ENCODE assay signal across 12 cellular contexts in genomic region chr4:107987916-107988762, GRCh38. TPM values are rescaled to one million over a fixed set of nuclear protein-coding genes. Genes with fewer than 3 reads are reported as not detected.
A peak's percentile ranks its signal among the peaks of the same experiment; 100 is the strongest.
DNase-seq lines count a peak whose midpoint lies in the region; ATAC-seq, FAIRE-seq and TF ChIP-seq lines count a peak whose summit lies in the region.
"Had no signal": no experiment of that assay in that cellular context is flagged by ENCODE, and none has a peak within 500 bp of the region (broad histone marks: within the 10 kb centered on the region; RNA-seq: fewer than 3 reads in every experiment).

No MANE protein-coding gene starts in this region.

- CTCF ChIA-PET in K562 (lab: Yijun Ruan, JAX; ENCODE audit: low intra/inter-chr PET ratio) = no interaction called here
- CTCF ChIA-PET in PC-3 (lab: Charles Lee) = no interaction called here

- POLR2A ChIA-PET in K562 (lab: Yijun Ruan, JAX) = interaction anchor here (1.2 kb wide), 1 partner anchor 12 kb away, joined by 5 read pairs; no protein-coding TSS in a partner anchor
- POLR2A ChIA-PET in PC-3 (lab: Charles Lee; ENCODE audit: unreplicated experiment) = no interaction called here

- H3K27me3 Mint-ChIP-seq in memory B cell = no peaks in the 10 kb centered on the region

- TF ChIP-seq RAD21 in K562 (CRISPR knock-in tag; conservative IDR thresholded peaks at IDR 0.05 in 1 of 2, IDR thresholded peaks at IDR 0.05 in 1 of 2) = no peak

- peak overlapping the region; percentile 89 for H2AFZ ChIP-seq in K562 (ENCODE audit: low read depth, low read length)
- no peak overlapping the region for H2AFZ ChIP-seq in PC-3 (ENCODE audit: low read length)

- H3K9me3 ChIP-seq in right atrium auricular region (no peaks in the 10 kb centered on the region), K562 (replicated peaks; ENCODE audit: control insufficient read depth, insufficient read depth, low read depth, low read length) (no peaks in the 10 kb centered on the region), vagina (no peaks in the 10 kb centered on the region), PC-3 (ENCODE audit: low read length) (no peaks in the 10 kb centered on the region), WERI-Rb-1 (ENCODE audit: severe bottlenecking) (no peaks in the 10 kb centered on the region)

- no peaks in the 10 kb centered on the region; the same call in 1 of the 2 replicates for H4K20me1 ChIP-seq in K562 (replicated peaks; ENCODE audit: control insufficient read depth, insufficient read depth, low read length)
- H4K20me1 ChIP-seq in PC-3 (ENCODE audit: low read length) = peaks cover 11% of the 10 kb centered on the region; the same call in 1 of the 2 replicates

- WGBS in K562 (ENCODE audit: insufficient coverage, low coverage, missing lambda C conversion rate) = 85% methylated on average over 10 of the region's 10 CpGs

- H3K27ac Mint-ChIP-seq in memory B cell = peak overlapping the region; percentile 41

- no peaks in the 10 kb centered on the region for H3K27me3 ChIP-seq in right atrium auricular region
- H3K27me3 ChIP-seq in K562 (ENCODE audit: control insufficient read depth in 2 of 2, insufficient read depth in 2 of 2, low read length in 2 of 2) = no peaks in the 10 kb centered on the region
- no peaks in the 10 kb centered on the region for H3K27me3 ChIP-seq in vagina
- no peaks in the 10 kb centered on the region for H3K27me3 ChIP-seq in PC-3 (ENCODE audit: low read length)
- no peaks in the 10 kb centered on the region for H3K27me3 ChIP-seq in WERI-Rb-1 (ENCODE audit: insufficient read depth, low read depth, severe bottlenecking)

- H3K9ac ChIP-seq in K562 (ENCODE audit: insufficient read depth in 1 of 2, low read depth in 2 of 2, low read length in 2 of 2) (peak overlapping the region in 1 of 2 experiments; percentile 60; a peak in 1 of 4 replicates), PC-3 (ENCODE audit: low read length) (no peak overlapping the region)
- H3K9ac ChIP-seq: parathyroid adenoma had no signal

- H3F3A ChIP-seq in PC-3 (ENCODE audit: low read length, unreplicated experiment) = no peaks in the 10 kb centered on the region

- peaks cover 27% of the 10 kb centered on the region for H3K4me1 Mint-ChIP-seq in memory B cell

- TF ChIP-seq POLR2A in K562 (conservative IDR thresholded peaks at IDR 0.05) (no peak), vagina (IDR thresholded peaks at IDR 0.05) (no peak)

- H3K4me2 ChIP-seq in K562 (ENCODE audit: insufficient read depth, low read length) (peak overlapping the region; percentile 90), PC-3 (ENCODE audit: low read length) (no peak overlapping the region)

- ATAC-seq in K562 (no peak), memory B cell (ENCODE audit: low read depth) (no peak), PC-3 (no peak)
- ATAC-seq: SK-N-SH treated with all-trans-retinoic acid at 6 μM for 48 hours had no signal

- H3K4me1 ChIP-seq in right atrium auricular region (peaks cover 0 to 39% of the 10 kb centered on the region in 2 donors), K562 (replicated peaks in 1 of 2; ENCODE audit: control insufficient read depth in 2 of 2, insufficient read depth in 2 of 2, low read length in 2 of 2) (peaks cover 12 to 18% of the 10 kb centered on the region in 2 experiments; a peak in 4 of 5 replicates), vagina (peaks cover 43% of the 10 kb centered on the region), PC-3 (ENCODE audit: insufficient read depth, low read length) (peaks cover 20% of the 10 kb centered on the region)
- H3K4me1 ChIP-seq: parathyroid adenoma had no signal

- in situ Hi-C loops in K562 (cut with MboI) = no loop called here

- no peak for FAIRE-seq in K562 (lab: Jason Lieb, UNC)
- FAIRE-seq: islet of Langerhans had no signal

- H3K27ac ChIP-seq in right atrium auricular region (peak overlapping the region; percentile 91 to 96), K562 (ENCODE audit: extremely low read depth, low read depth, low read length) (no peak overlapping the region; the same call in 2 of the 3 replicates), vagina (peak overlapping the region; percentile 91), PC-3 (ENCODE audit: low read length) (no peak overlapping the region), WERI-Rb-1 (no peak overlapping the region)
- H3K27ac ChIP-seq: parathyroid adenoma had no signal

- peak overlapping the region; percentile 14 for H3K4me3 Mint-ChIP-seq in memory B cell

- H3K36me3 Mint-ChIP-seq in memory B cell = no peaks in the 10 kb centered on the region

- no peaks in the 10 kb centered on the region for H3K9me1 ChIP-seq in K562 (ENCODE audit: control insufficient read depth, insufficient read depth, low read length)

- DNase-seq in right atrium auricular region (ENCODE audit: low spot score) = no peak
- no peak for DNase-seq in cardiac septum (ENCODE audit: low spot score)
- no peak for DNase-seq in K562 (ENCODE audit: extremely low read depth in 1 of 4, low spot score in 3 of 4)
- DNase-seq in memory B cell (ENCODE audit: low spot score in 2 of 2) = no peak
- no peak for DNase-seq in vagina (ENCODE audit: extremely low spot score in 2 of 2)
- DNase-seq in medulla oblongata (ENCODE audit: extremely low spot score) = no peak
- DNase-seq in PC-3 = no peak
- DNase-seq in WERI-Rb-1 = no peak
- DNase-seq: anterior cingulate cortex had no signal

- no peaks in the 10 kb centered on the region for H3K9me3 Mint-ChIP-seq in memory B cell

- BruUV-seq in K562 (replicated peaks; lab: Mats Ljungman, UMichigan) (no TSS peak), PC-3 (replicated peaks; lab: Mats Ljungman, UMichigan) (no TSS peak)

- H3K9me2 ChIP-seq in PC-3 (replicated peaks; ENCODE audit: low read length) = no peaks in the 10 kb centered on the region

- no peak for TF ChIP-seq CTCF in right atrium auricular region (IDR thresholded peaks at IDR 0.05)
- no peak for TF ChIP-seq CTCF in K562 (IDR thresholded peaks at IDR 0.05 in 2 of 3, conservative IDR thresholded peaks at IDR 0.05 in 1 of 3; ENCODE audit: insufficient read depth in 2 of 3, low read depth in 1 of 3, low read length in 3 of 3)
- TF ChIP-seq CTCF in vagina (IDR thresholded peaks at IDR 0.05) = no peak
- TF ChIP-seq CTCF in PC-3 (conservative IDR thresholded peaks at IDR 0.05; ENCODE audit: low read depth, low read length) = no peak
- no peak for TF ChIP-seq CTCF in WERI-Rb-1 (IDR thresholded peaks at IDR 0.05; ENCODE audit: low read depth, low read length)

- H3K79me2 ChIP-seq in K562 (ENCODE audit: control insufficient read depth, insufficient read depth, low read length) (peaks cover 39% of the 10 kb centered on the region), PC-3 (ENCODE audit: low read length) (peaks cover 35% of the 10 kb centered on the region)
- H3K79me2 ChIP-seq: parathyroid adenoma had no signal

- no peaks in the 10 kb centered on the region for H3K36me3 ChIP-seq in right atrium auricular region
- no peaks in the 10 kb centered on the region for H3K36me3 ChIP-seq in K562 (ENCODE audit: control insufficient read depth, insufficient read depth, low read length)
- no peaks in the 10 kb centered on the region for H3K36me3 ChIP-seq in vagina
- H3K36me3 ChIP-seq in PC-3 (ENCODE audit: low read depth, low read length) = no peaks in the 10 kb centered on the region
- no peaks in the 10 kb centered on the region; the same call in 1 of the 2 replicates for H3K36me3 ChIP-seq in WERI-Rb-1

- peak overlapping the region in 1 of 2 donors; percentile 78 for H3K4me3 ChIP-seq in right atrium auricular region
- no peak overlapping the region for H3K4me3 ChIP-seq in K562
- no peak overlapping the region for H3K4me3 ChIP-seq in vagina
- H3K4me3 ChIP-seq in PC-3 (ENCODE audit: low read length) = no peak overlapping the region
- no peak overlapping the region for H3K4me3 ChIP-seq in WERI-Rb-1 (ENCODE audit: low read depth, low read length)

- intact Hi-C loops in cardiac septum (cut with DNase I) = loop anchor here (2.0 kb wide), 1 partner anchor 57 kb away; the partner anchor contains the start of gene CYP2U1
- intact Hi-C loops in K562 (cut with micrococcal nuclease) = no loop called here
- intact Hi-C loops in vagina (cut with DNase I) = no loop called here
- intact Hi-C loops in PC-3 (cut with micrococcal nuclease) = loop anchor here (2.0 kb wide), 1 partner anchor 57 kb away; the partner anchor contains the start of gene CYP2U1

- TF ChIP-seq EP300 in K562 (IDR thresholded peaks at IDR 0.05; ENCODE audit: low read length) = no peak

RNA-seq across cellular contexts. Expression of gene HADH, which starts 1.6 kb away (rescaled TPM):
- total RNA-seq in right atrium auricular region (100 to 1,000 TPM; 108 to 143 TPM), cardiac septum (121 TPM), K562 (2014; rRNA removed) (9.4 and 11.9 TPM in 2 replicates), K562 (2014; rRNA removed; fragmentation: Illumina TruSeq; extraction: Trizol) (25.7 and 26.1 TPM in 2 replicates), K562 (2015; rRNA removed; fragmentation: Illumina TruSeq; extraction: Trizol) (23.6 and 24.6 TPM in 2 replicates), K562 (2021) (39.8 and 41.6 TPM in 2 replicates), vagina (30.9 TPM), PC-3 (2014; rRNA removed) (10.8 and 17.5 TPM in 2 replicates)
- 16.0 and 31.8 TPM in 2 replicates for total RNA-seq in K562 (2011; cell fraction: chromatin; rRNA removed; ENCODE audit: low replicate concordance)
- 9.5 and 11.7 TPM in 2 replicates for total RNA-seq in K562 (2011; cell fraction: nucleolus; rRNA removed)
- total RNA-seq in K562 (2011; cell fraction: nucleoplasm; rRNA removed) = 16.7 and 30.9 TPM in 2 replicates
- polyA plus RNA-seq in K562 (2011; rRNA removed) (32.8 and 46.0 TPM in 2 replicates), K562 (2014; fragmentation: Illumina TruSeq; extraction: Trizol) (56.4 and 65.6 TPM in 2 replicates), K562 (2014; fragmentation: Nextera tagmentation; extraction: Ambion mirVana) (10 to 100 TPM; 67.6 to 73.3 TPM), K562 (2014; rRNA removed) (32.1 and 34.4 TPM in 2 replicates)
- 24.9 and 38.8 TPM in 2 replicates for polyA plus RNA-seq in K562 (2011; cell fraction: cytosol; rRNA removed)
- polyA plus RNA-seq in K562 (2011; cell fraction: nucleus; rRNA removed) = 27.7 and 36.8 TPM in 2 replicates
- 45.0 and 84.6 TPM in 2 replicates for polyA plus RNA-seq in K562 (2012)
- 31.2 and 37.9 TPM in 2 replicates for polyA minus RNA-seq in K562 (2011; rRNA and poly(A)+ RNA removed)
- 27.1 and 27.2 TPM in 2 replicates for polyA minus RNA-seq in K562 (2011; cell fraction: cytosol; rRNA and poly(A)+ RNA removed)
- 11.4 and 20.0 TPM in 2 replicates for polyA minus RNA-seq in K562 (2011; cell fraction: nucleus; rRNA and poly(A)+ RNA removed)

RNA-seq across cellular contexts. Expression of gene CYP2U1, which starts 56.8 kb away (rescaled TPM):
- total RNA-seq in right atrium auricular region (10 to 100 TPM; 11.3 to 11.8 TPM), cardiac septum (10.8 TPM), K562 (2014; rRNA removed) (0.05 and 0.20 TPM in 2 replicates), K562 (2014; rRNA removed; fragmentation: Illumina TruSeq; extraction: Trizol) (0.11 and 0.26 TPM in 2 replicates), K562 (2015; rRNA removed; fragmentation: Illumina TruSeq; extraction: Trizol) (0.08 and 0.14 TPM in 2 replicates), K562 (2021) (0.07 and 0.25 TPM in 2 replicates), vagina (19.6 TPM), PC-3 (2014; rRNA removed) (4.1 and 4.4 TPM in 2 replicates)
- 0.33 TPM in 1 of 2 replicates, not detected in the other for total RNA-seq in K562 (2011; cell fraction: chromatin; rRNA removed; ENCODE audit: low replicate concordance)
- 0.13 TPM in 1 of 2 replicates, not detected in the other for total RNA-seq in K562 (2011; cell fraction: nucleolus; rRNA removed)
- total RNA-seq in K562 (2011; cell fraction: nucleoplasm; rRNA removed) = 0.22 TPM in 1 of 2 replicates, not detected in the other
- polyA plus RNA-seq in K562 (2011; rRNA removed) (0.03 and 0.09 TPM in 2 replicates), K562 (2014; fragmentation: Illumina TruSeq; extraction: Trizol) (0.04 and 0.07 TPM in 2 replicates), K562 (2014; fragmentation: Nextera tagmentation; extraction: Ambion mirVana) (under 1 TPM; 0.07 to 0.15 TPM), K562 (2014; rRNA removed) (0.09 TPM in 1 of 2 replicates, not detected in the other)
- 0.04 and 0.06 TPM in 2 replicates for polyA plus RNA-seq in K562 (2011; cell fraction: cytosol; rRNA removed)
- 0.06 and 0.22 TPM in 2 replicates for polyA plus RNA-seq in K562 (2011; cell fraction: nucleus; rRNA removed)
- 0.09 and 0.32 TPM in 2 replicates for polyA plus RNA-seq in K562 (2012)
- polyA minus RNA-seq in K562 (2011; rRNA and poly(A)+ RNA removed) = 0.09 TPM in 1 of 2 replicates, not detected in the other
- not detected in 2 replicates for polyA minus RNA-seq in K562 (2011; cell fraction: cytosol; rRNA and poly(A)+ RNA removed)
- polyA minus RNA-seq in K562 (2011; cell fraction: nucleus; rRNA and poly(A)+ RNA removed) = 0.13 and 0.89 TPM in 2 replicates

Comparison
In these comparisons a context has a peak if more than half of its experiments do, and no peak if none do; other contexts are left out.
1. H3K27ac ChIP-seq: peak in right atrium auricular region (2 of 2) and vagina (single experiment); none in K562 (single experiment), PC-3 (single experiment) and WERI-Rb-1 (single experiment).
2. intact Hi-C loops: an anchor here in cardiac septum (2.0 kb wide) and PC-3 (2.0 kb wide); none called in K562 and vagina.